ENCODE assay signal across 26 cellular contexts in genomic region chr14:40093800-40094199, GRCh38.
DNase-seq lines count a peak whose midpoint lies in the region; ATAC-seq, FAIRE-seq and TF ChIP-seq lines count a peak whose summit lies in the region.
"Had no signal": no experiment of that assay in that cellular context is flagged by ENCODE, and none has a peak within 500 bp of the region (broad histone marks: within the 10 kb centered on the region; RNA-seq: fewer than 3 reads in every experiment).

No MANE protein-coding gene starts in this region.

- peak overlapping the region; percentile 37 for H3K27ac Mint-ChIP-seq in activated naive CD4-positive, alpha-beta T cell treated with anti-CD3 and anti-CD28 coated beads, Interleukin-2, amount 10 ng/mL, durations not matched to agents 7 days and 5 days
- H3K27ac Mint-ChIP-seq: CD14-positive monocyte; CD4-positive, alpha-beta memory T cell; CD4-positive, CD25-positive, alpha-beta regulatory T cell; CD8-positive, alpha-beta memory T cell had no signal

- POLR2A ChIA-PET in A549 (lab: Yijun Ruan, JAX) (no interaction called here), PC-3 (lab: Charles Lee; ENCODE audit: unreplicated experiment) (no interaction called here)

- H3K4me3 ChIP-seq in A549 = no peak overlapping the region
- no peak overlapping the region for H3K4me3 ChIP-seq in PC-3 (ENCODE audit: low read length)
- H3K4me3 ChIP-seq in upper lobe of right lung = no peak overlapping the region
- H3K4me3 ChIP-seq: BLaER1, GM12878 had no signal

- H3K4me1 ChIP-seq in A549 (no peaks in the 10 kb centered on the region), PC-3 (ENCODE audit: insufficient read depth, low read length) (peaks cover 15% of the 10 kb centered on the region), upper lobe of right lung (no peaks in the 10 kb centered on the region)
- H3K4me1 ChIP-seq: BE2C, BLaER1 had no signal

- TF ChIP-seq POLR2A in A549 (IDR thresholded peaks at IDR 0.05; ENCODE audit: low read length) = no peak

- TF ChIP-seq RAD21 in A549 (conservative IDR thresholded peaks at IDR 0.05 in 1 of 2, IDR thresholded peaks at IDR 0.05 in 1 of 2) = no peak

- FAIRE-seq in A549 (lab: Jason Lieb, UNC) = no peak
- FAIRE-seq: GM12878, GM12892, GM18507 had no signal

- no peak for DNase-seq in activated naive CD4-positive, alpha-beta T cell treated with anti-CD3 and anti-CD28 coated beads, Interleukin-2, amount 10 ng/mL, durations not matched to agents 7 days and 5 days
- DNase-seq in activated naive CD4-positive, alpha-beta T cell treated with Interleukin-2 at 50 U/mL for 16 hours = no peak
- no peak for DNase-seq in A549 (ENCODE audit: low read depth in 1 of 2, low spot score in 1 of 2)
- peak; percentile 55 for DNase-seq in PC-3
- DNase-seq in upper lobe of right lung = no peak
- DNase-seq in activated CD4-positive, CD25-positive, alpha-beta regulatory T cell treated with anti-CD3 and anti-CD28 coated beads, Interleukin-2, amount 50 U/mL, for 72 hours = no peak
- DNase-seq: ACHN; BE2C; C1 segment of cervical spinal cord; CD4-positive, alpha-beta memory T cell; CD4-positive, CD25-positive, alpha-beta regulatory T cell; CD8-positive, alpha-beta memory T cell; COR-L47; DMS 273 treated with DMSO at 0.1 percent for 48 hours; DMS153; DMS53; DMS79; DND-41; EL; GDM1 had no signal

- WGBS in A549 (ENCODE audit: missing lambda C conversion rate) = 0% methylated on average over 1 of the region's 1 CpG

- no peaks in the 10 kb centered on the region for H3K79me2 ChIP-seq in PC-3 (ENCODE audit: low read length)

- H3K27me3 ChIP-seq in PC-3 (ENCODE audit: low read length) (no peaks in the 10 kb centered on the region), upper lobe of right lung (no peaks in the 10 kb centered on the region)
- H3K27me3 ChIP-seq: BE2C, BLaER1 had no signal

- no peak for TF ChIP-seq EP300 in A549 (IDR thresholded peaks at IDR 0.05)

- no peaks in the 10 kb centered on the region for H3K4me1 Mint-ChIP-seq in activated naive CD4-positive, alpha-beta T cell treated with anti-CD3 and anti-CD28 coated beads, Interleukin-2, amount 10 ng/mL, durations not matched to agents 7 days and 5 days
- H3K4me1 Mint-ChIP-seq: CD14-positive monocyte; CD4-positive, alpha-beta memory T cell; CD4-positive, CD25-positive, alpha-beta regulatory T cell; CD8-positive, alpha-beta memory T cell had no signal

- peaks cover 2% of the 10 kb centered on the region for H3K9me3 Mint-ChIP-seq in activated naive CD4-positive, alpha-beta T cell treated with anti-CD3 and anti-CD28 coated beads, Interleukin-2, amount 10 ng/mL, durations not matched to agents 7 days and 5 days

- no peaks in the 10 kb centered on the region for H3K36me3 ChIP-seq in PC-3 (ENCODE audit: low read depth, low read length)
- H3K36me3 ChIP-seq in upper lobe of right lung = no peaks in the 10 kb centered on the region
- H3K36me3 ChIP-seq: BE2C, BLaER1 had no signal

- no peaks in the 10 kb centered on the region for H3K9me2 ChIP-seq in PC-3 (replicated peaks; ENCODE audit: low read length)

- H3K4me3 Mint-ChIP-seq in activated naive CD4-positive, alpha-beta T cell treated with anti-CD3 and anti-CD28 coated beads, Interleukin-2, amount 10 ng/mL, durations not matched to agents 7 days and 5 days = no peak overlapping the region
- H3K4me3 Mint-ChIP-seq: CD14-positive monocyte; CD4-positive, alpha-beta memory T cell; CD4-positive, CD25-positive, alpha-beta regulatory T cell; CD8-positive, alpha-beta memory T cell had no signal

- CTCF ChIA-PET in activated naive CD4-positive, alpha-beta T cell treated with anti-CD3 and anti-CD28 coated beads, Interleukin-2, amount 10 ng/mL, durations not matched to agents 7 days and 5 days (lab: Charles Lee) = no interaction called here
- CTCF ChIA-PET in A549 (lab: Yijun Ruan, JAX) (no interaction called here), PC-3 (lab: Charles Lee) (no interaction called here)

- no peaks in the 10 kb centered on the region for H4K20me1 ChIP-seq in PC-3 (ENCODE audit: low read length)
- H4K20me1 ChIP-seq: BLaER1 had no signal

- no peak overlapping the region for H3K9ac ChIP-seq in PC-3 (ENCODE audit: low read length)
- H3K9ac ChIP-seq: BLaER1 had no signal

- TF ChIP-seq CTCF in A549 (IDR thresholded peaks at IDR 0.05) (no peak), PC-3 (conservative IDR thresholded peaks at IDR 0.05; ENCODE audit: low read depth, low read length) (no peak), upper lobe of right lung (IDR thresholded peaks at IDR 0.05) (no peak)

- no peak for ATAC-seq in A549
- ATAC-seq in PC-3 = peak; percentile 93
- ATAC-seq in upper lobe of right lung = no peak
- ATAC-seq: GM12878 had no signal

- no peaks in the 10 kb centered on the region for H3F3A ChIP-seq in PC-3 (ENCODE audit: low read length, unreplicated experiment)

- H3K4me2 ChIP-seq in A549 (no peak overlapping the region), PC-3 (ENCODE audit: low read length) (peak overlapping the region; percentile 16; the same call in 1 of the 2 replicates)
- H3K4me2 ChIP-seq: BLaER1 had no signal

- H2AFZ ChIP-seq in PC-3 (ENCODE audit: low read length) = no peak overlapping the region

- no TSS peak for BruUV-seq in PC-3 (replicated peaks; lab: Mats Ljungman, UMichigan)

- H3K36me3 Mint-ChIP-seq in activated naive CD4-positive, alpha-beta T cell treated with anti-CD3 and anti-CD28 coated beads, Interleukin-2, amount 10 ng/mL, durations not matched to agents 7 days and 5 days = no peaks in the 10 kb centered on the region
- H3K36me3 Mint-ChIP-seq: CD14-positive monocyte; CD4-positive, alpha-beta memory T cell; CD4-positive, CD25-positive, alpha-beta regulatory T cell; CD8-positive, alpha-beta memory T cell had no signal

- H3K27me3 Mint-ChIP-seq in activated naive CD4-positive, alpha-beta T cell treated with anti-CD3 and anti-CD28 coated beads, Interleukin-2, amount 10 ng/mL, durations not matched to agents 7 days and 5 days = no peaks in the 10 kb centered on the region
- H3K27me3 Mint-ChIP-seq: CD4-positive, alpha-beta memory T cell; CD4-positive, CD25-positive, alpha-beta regulatory T cell had no signal

- no peak overlapping the region for H3K27ac ChIP-seq in A549
- H3K27ac ChIP-seq in PC-3 (ENCODE audit: low read length) = peak overlapping the region; percentile 4; the same call in 1 of the 2 replicates
- no peak overlapping the region for H3K27ac ChIP-seq in upper lobe of right lung
- H3K27ac ChIP-seq: 22Rv1, BLaER1 had no signal

- intact Hi-C loops in PC-3 (cut with micrococcal nuclease) (no loop called here), upper lobe of right lung (cut with DNase I) (no loop called here)

- no peaks in the 10 kb centered on the region for H3K9me3 ChIP-seq in A549
- no peaks in the 10 kb centered on the region for H3K9me3 ChIP-seq in PC-3 (ENCODE audit: low read length)
- H3K9me3 ChIP-seq in upper lobe of right lung = no peaks in the 10 kb centered on the region
- H3K9me3 ChIP-seq: BE2C, BLaER1 had no signal

TF ChIP-seq in A549, 52 proteins besides CTCF, POLR2A, EP300 and RAD21:
- TF ChIP-seq TP53 (CRISPR knock-in tag; IDR thresholded peaks at IDR 0.05) = no peak
- TF ChIP-seq FOSL2 (IDR thresholded peaks at IDR 0.05) = no peak
- peak; percentile 50; the same call in 1 of the 2 replicates for TF ChIP-seq FOSL2 (CRISPR knock-in tag; IDR thresholded peaks at IDR 0.05)
- TF ChIP-seq MAZ (IDR thresholded peaks at IDR 0.05; ENCODE audit: borderline replicate concordance, low read depth, low read length) = no peak
- TF ChIP-seq, protein P1, sequence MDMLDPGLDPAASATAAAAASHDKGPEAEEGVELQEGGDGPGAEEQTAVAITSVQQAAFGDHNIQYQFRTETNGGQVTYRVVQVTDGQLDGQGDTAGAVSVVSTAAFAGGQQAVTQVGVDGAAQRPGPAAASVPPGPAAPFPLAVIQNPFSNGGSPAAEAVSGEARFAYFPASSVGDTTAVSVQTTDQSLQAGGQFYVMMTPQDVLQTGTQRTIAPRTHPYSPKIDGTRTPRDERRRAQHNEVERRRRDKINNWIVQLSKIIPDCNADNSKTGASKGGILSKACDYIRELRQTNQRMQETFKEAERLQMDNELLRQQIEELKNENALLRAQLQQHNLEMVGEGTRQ (IDR thresholded peaks at IDR 0.05) = no peak
- no peak for TF ChIP-seq ELK1 (IDR thresholded peaks at IDR 0.05; ENCODE audit: low read depth, low read length)
- TF ChIP-seq HES2 (IDR thresholded peaks at IDR 0.05) = no peak
